8 cellular contexts compared by ENCODE assay signal in genomic region chr3:30689202-30689641, GRCh38.
DNase-seq lines count a peak whose midpoint lies in the region; FAIRE-seq and TF ChIP-seq lines count a peak whose summit lies in the region.

No MANE protein-coding gene starts in this region.

- no peaks in the 10 kb centered on the region for H3K9me3 Mint-ChIP-seq in endothelial cell (ENCODE audit: unreplicated experiment)
- H3K9me3 Mint-ChIP-seq in nephron = no peaks in the 10 kb centered on the region

- H3K27ac Mint-ChIP-seq in endothelial cell (ENCODE audit: unreplicated experiment) (peak overlapping the region; percentile 36), nephron (peak overlapping the region; percentile 86 to 87 (median 86))

- peak; percentile 51 for FAIRE-seq in RCC 7860 (lab: Jason Lieb, UNC)

- H3K4me3 Mint-ChIP-seq in endothelial cell (ENCODE audit: unreplicated experiment) (peak overlapping the region; percentile 79), nephron (no peak overlapping the region)

- H3K4me1 Mint-ChIP-seq in endothelial cell (ENCODE audit: unreplicated experiment) (peaks cover 48% of the 10 kb centered on the region), nephron (peaks cover 71% of the 10 kb centered on the region)

- H3K36me3 Mint-ChIP-seq in endothelial cell (ENCODE audit: low read depth, unreplicated experiment) = peaks cover 54% of the 10 kb centered on the region
- H3K36me3 Mint-ChIP-seq in nephron (ENCODE audit: low read depth) = peaks cover 49% of the 10 kb centered on the region

- H3K27me3 Mint-ChIP-seq in endothelial cell (ENCODE audit: unreplicated experiment) (no peaks in the 10 kb centered on the region), nephron (ENCODE audit: low read depth) (no peaks in the 10 kb centered on the region)

- no peak for TF ChIP-seq CTCF in endothelial cell (IDR thresholded peaks at IDR 0.05; ENCODE audit: unreplicated experiment)
- no peak for TF ChIP-seq CTCF in nephron (IDR thresholded peaks at IDR 0.05; ENCODE audit: unreplicated experiment in 3 of 3)
- no peak for TF ChIP-seq CTCF in GM20000 (IDR thresholded peaks at IDR 0.05; ENCODE audit: extremely low read depth, missing control alignments)

- DNase-seq in EL (peak; percentile 70), RCC 7860 (ENCODE audit: low spot score) (peak; percentile 49), endothelial cell (ENCODE audit: low spot score) (no peak), cerebellum (ENCODE audit: low spot score) (no peak), Kasumi-1 (lab: John Stamatoyannopoulos, UW) (no peak), GM20000 (ENCODE audit: low spot score) (no peak)
- no peak for DNase-seq in stimulated activated CD4-positive, alpha-beta T cell treated with anti-CD3 and anti-CD28 coated beads, Interleukin-1b, Interleukin-23, amount 100 ng/mL, for 48 hours

Comparison
In these comparisons a context has a peak if more than half of its experiments do, and no peak if none do; other contexts are left out.
1. DNase-seq: peak in EL (single experiment) and RCC 7860 (single experiment); none in endothelial cell (single experiment), cerebellum (single experiment), Kasumi-1 (0 of 2), stimulated activated CD4-positive, alpha-beta T cell treated with anti-CD3 and anti-CD28 coated beads, Interleukin-1b, Interleukin-23, amount 100 ng/mL, for 48 hours (single experiment) and GM20000 (single experiment).